ENCODE assay signal across 8 cellular contexts in the genomic region with DNA sequence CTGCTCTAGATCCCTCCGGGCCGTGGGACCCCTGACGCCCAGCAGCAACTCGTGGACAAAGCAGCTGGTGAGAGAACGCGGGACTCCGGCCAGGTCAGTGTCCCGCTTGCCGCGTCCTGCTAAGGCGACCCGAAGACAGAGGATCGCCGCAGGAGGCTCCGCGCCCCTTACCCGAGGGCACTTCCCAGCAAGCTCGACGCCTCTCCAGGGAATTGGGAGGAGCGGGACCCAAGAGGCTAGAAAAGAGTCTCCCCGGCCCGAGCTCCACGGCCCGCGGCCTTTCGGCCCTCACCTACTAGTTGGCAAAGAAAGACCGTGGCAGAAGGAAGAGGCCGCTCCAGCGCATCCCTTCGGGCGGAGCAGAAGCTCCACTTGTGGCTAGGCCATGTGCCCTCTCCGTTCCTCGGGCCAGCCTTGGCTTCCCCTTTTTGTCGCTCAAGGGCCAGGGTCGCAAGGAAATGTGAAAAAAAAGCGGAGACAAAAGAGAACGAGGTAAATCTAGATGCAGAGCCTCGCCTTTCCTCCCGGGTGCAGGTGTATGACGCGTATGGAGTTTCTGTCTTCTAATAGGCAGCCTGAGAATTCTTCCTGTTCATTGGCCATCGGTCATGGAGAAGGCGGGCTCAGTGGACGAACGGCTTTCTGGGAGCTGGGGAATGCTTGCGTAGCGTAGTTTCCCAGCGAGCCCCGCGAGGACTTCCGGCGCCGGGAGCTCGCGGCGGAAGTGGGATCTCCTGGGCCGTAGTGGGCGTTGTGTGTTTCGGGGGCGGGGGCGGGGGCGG. TPM values are rescaled to one million over a fixed set of nuclear protein-coding genes. Genes with fewer than 3 reads are reported as not detected.
A peak's percentile ranks its signal among the peaks of the same experiment; 100 is the strongest.
DNase-seq lines count a peak whose midpoint lies in the region; ATAC-seq, FAIRE-seq and TF ChIP-seq lines count a peak whose summit lies in the region.

A gene with protein sequence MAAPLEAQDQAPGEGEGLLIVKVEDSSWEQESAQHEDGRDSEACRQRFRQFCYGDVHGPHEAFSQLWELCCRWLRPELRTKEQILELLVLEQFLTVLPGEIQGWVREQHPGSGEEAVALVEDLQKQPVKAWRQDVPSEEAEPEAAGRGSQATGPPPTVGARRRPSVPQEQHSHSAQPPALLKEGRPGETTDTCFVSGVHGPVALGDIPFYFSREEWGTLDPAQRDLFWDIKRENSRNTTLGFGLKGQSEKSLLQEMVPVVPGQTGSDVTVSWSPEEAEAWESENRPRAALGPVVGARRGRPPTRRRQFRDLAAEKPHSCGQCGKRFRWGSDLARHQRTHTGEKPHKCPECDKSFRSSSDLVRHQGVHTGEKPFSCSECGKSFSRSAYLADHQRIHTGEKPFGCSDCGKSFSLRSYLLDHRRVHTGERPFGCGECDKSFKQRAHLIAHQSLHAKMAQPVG (plus strand): TSS at position 692 of the 782 bp plus-strand sequence. CDS start 2,252 bp downstream, outside the sequence.

- H2AFZ ChIP-seq in IMR-90 (replicated peaks; ENCODE audit: low read length, poor library complexity) (peak within 1 kb of the TSS; percentile 94), OCI-LY7 (ENCODE audit: low read length) (peak within 1 kb of the TSS; percentile 58)

- peaks cover 23 to 41% of the 10 kb centered on the region in 2 experiments for H3K79me1 ChIP-seq in IMR-90 (ENCODE audit: low read depth in 1 of 2, low read length in 2 of 2)

- in situ Hi-C loops in IMR-90 (cut with MboI; ENCODE audit: low sequenced_read_pairs): no loop called here

- peak within 1 kb of the TSS; percentile 62; the same call in 1 of the 2 replicates for H2BK120ac ChIP-seq in IMR-90 (ENCODE audit: low read depth, low read length)

- H3K27me3 ChIP-seq in IMR-90 (ENCODE audit: control insufficient read depth, insufficient read depth, low read length): no peaks in the 10 kb centered on the region
- H3K27me3 ChIP-seq in mononuclear cell (ENCODE audit: insufficient read depth, low read length): no peaks in the 10 kb centered on the region

- H4K8ac ChIP-seq in IMR-90 (ENCODE audit: low read depth in 2 of 2, low read length in 2 of 2): peak within 1 kb of the TSS; percentile 93 to 97

- peak within 1 kb of the TSS; percentile 92 for H4K5ac ChIP-seq in IMR-90 (ENCODE audit: low read depth, low read length)

- H4K20me1 ChIP-seq in IMR-90 (ENCODE audit: insufficient read depth, low read length) (no peaks in the 10 kb centered on the region; the same call in 1 of the 2 replicates), OCI-LY7 (ENCODE audit: insufficient read depth, low read length) (0 out of 2 replicates have a peak, but pooled peaks cover 9% of the 10 kb centered on the region)

- peak within 1 kb of the TSS; percentile 85 for H3K56ac ChIP-seq in IMR-90 (ENCODE audit: extremely low read depth, insufficient read depth, low read length)

- peak within 1 kb of the TSS; percentile 99 for H3K23ac ChIP-seq in IMR-90 (ENCODE audit: low read depth, low read length)

- H2AK5ac ChIP-seq in IMR-90 (ENCODE audit: low read depth, low read length): peak within 1 kb of the TSS; percentile 93

- TF ChIP-seq POLR2A in IMR-90 (IDR thresholded peaks at IDR 0.05; ENCODE audit: low read depth, low read length): peak; percentile 67

- CTCF ChIA-PET in IMR-90 (lab: Yijun Ruan, JAX): interaction anchor here (0.8 to 1.2 kb wide), 4 partner anchors 18 to 103 kb away, joined by 3 to 7 read pairs (median 3); no protein-coding TSS in a partner anchor
- CTCF ChIA-PET in OCI-LY7 (lab: Charles Lee; ENCODE audit: unreplicated experiment): interaction anchor here (0.6 kb wide), 1 partner anchor 75 kb away, joined by 3 read pairs; no protein-coding TSS in a partner anchor

- no peak within 1 kb of the TSS for H2BK20ac ChIP-seq in IMR-90 (ENCODE audit: low read depth, low read length)

- no peak for TF ChIP-seq CTCF in D721Med (IDR thresholded peaks at IDR 0.05; ENCODE audit: insufficient read depth, missing control alignments)
- TF ChIP-seq CTCF in IMR-90 (conservative IDR thresholded peaks at IDR 0.05; ENCODE audit: low read depth, low read length): no peak
- no peak for TF ChIP-seq CTCF in OCI-LY7 (conservative IDR thresholded peaks at IDR 0.05; ENCODE audit: low read length)
- TF ChIP-seq CTCF in epithelial cell of esophagus (IDR thresholded peaks at IDR 0.05; ENCODE audit: insufficient read depth, low read depth, low read length, missing control alignments): no peak

- H3K9ac ChIP-seq in IMR-90 (ENCODE audit: low read depth, low read length): peak within 1 kb of the TSS; percentile 89

- H3K27ac ChIP-seq in IMR-90 (ENCODE audit: insufficient read depth, low read length): peak within 1 kb of the TSS; percentile 82
- peak within 1 kb of the TSS; percentile 71 for H3K27ac ChIP-seq in OCI-LY7 (ENCODE audit: low read depth, low read length, poor library complexity, severe bottlenecking)

- no peaks in the 10 kb centered on the region for H3K9me1 ChIP-seq in IMR-90 (ENCODE audit: insufficient read depth, low read length)

- intact Hi-C loops in IMR-90 (cut with micrococcal nuclease) (loop anchor here (1.0 to 2.0 kb wide), 2 partner anchors 16 to 32 kb away; no protein-coding TSS in a partner anchor), OCI-LY7 (cut with micrococcal nuclease; ENCODE audit: unreplicated experiment) (loop anchor here (1.0 kb wide), 1 partner anchor 16 kb away; no protein-coding TSS in a partner anchor)

- H2BK5ac ChIP-seq in IMR-90 (ENCODE audit: low read depth, low read length, poor library complexity, severe bottlenecking): peak within 1 kb of the TSS; percentile 75

- dilution Hi-C loops in IMR-90 (cut with HindIII; ENCODE audit: low sequenced_read_pairs, unreplicated experiment): no loop called here

- POLR2A ChIA-PET in IMR-90 (lab: Charles Lee; ENCODE audit: unreplicated experiment) (interaction anchor here (0.8 to 1.1 kb wide), 3 partner anchors 15 to 67 kb away, joined by 3 to 4 read pairs (median 3); no protein-coding TSS in a partner anchor), OCI-LY7 (lab: Charles Lee) (interaction anchor here (0.5 to 2.1 kb wide), 9 partner anchors 14 to 443 kb away, joined by 3 to 11 read pairs (median 4); partner anchors contain the start of gene HCFC1R1)

- H3K4me1 ChIP-seq in IMR-90 (ENCODE audit: control insufficient read depth, insufficient read depth, low read length): peaks cover 5% of the 10 kb centered on the region
- H3K4me1 ChIP-seq in OCI-LY7 (ENCODE audit: insufficient read depth, low read length, poor library complexity, severe bottlenecking): peaks cover 13% of the 10 kb centered on the region
- peaks cover 34% of the 10 kb centered on the region for H3K4me1 ChIP-seq in mononuclear cell (ENCODE audit: insufficient read depth, low read length)

- no peaks in the 10 kb centered on the region for H3K9me3 ChIP-seq in IMR-90 (ENCODE audit: control insufficient read depth, insufficient read depth, low read length)
- no peaks in the 10 kb centered on the region for H3K9me3 ChIP-seq in OCI-LY7 (ENCODE audit: low read length)
- no peaks in the 10 kb centered on the region for H3K9me3 ChIP-seq in mononuclear cell (ENCODE audit: low read depth, low read length)

- peaks cover 39% of the 10 kb centered on the region for H3K79me2 ChIP-seq in OCI-LY7 (ENCODE audit: insufficient read depth, low read depth, low read length)

- peak within 1 kb of the TSS; percentile 89 for H4K91ac ChIP-seq in IMR-90 (ENCODE audit: insufficient read depth, low read depth, low read length)

- H3K4ac ChIP-seq in IMR-90 (ENCODE audit: low read depth, low read length): peak within 1 kb of the TSS; percentile 90

- H3K14ac ChIP-seq in IMR-90 (replicated peaks; ENCODE audit: low read depth, low read length): peak within 1 kb of the TSS; percentile 98

- peak within 1 kb of the TSS; percentile 77 for H2AK9ac ChIP-seq in IMR-90 (replicated peaks; ENCODE audit: low read depth, low read length, poor library complexity)

- BruUV-seq in IMR-90 (replicated peaks; lab: Mats Ljungman, UMichigan) (TSS peak; percentile 69), OCI-LY7 (replicated peaks; lab: Mats Ljungman, UMichigan) (TSS peak; percentile 81)

- ATAC-seq in GM21528 (IDR thresholded peaks at IDR 0.05; ENCODE audit: low FRiP score, unreplicated experiment): peak; percentile 92
- ATAC-seq in IMR-90 (ENCODE audit: low read depth): peak; percentile 96

- no peak for TF ChIP-seq RAD21 in IMR-90 (IDR thresholded peaks at IDR 0.05; ENCODE audit: low read length)

- peaks cover 9% of the 10 kb centered on the region; the same call in 1 of the 2 replicates for H3K36me3 ChIP-seq in IMR-90 (ENCODE audit: control insufficient read depth, insufficient read depth, low read length)
- peaks cover 27% of the 10 kb centered on the region for H3K36me3 ChIP-seq in OCI-LY7 (ENCODE audit: insufficient read depth, low read length)

- peak; percentile 82 for DNase-seq in D721Med (ENCODE audit: insufficient read length, low spot score)
- DNase-seq in IMR-90: peak; percentile 97
- peak; percentile 98 for DNase-seq in OCI-LY7 (ENCODE audit: low spot score)
- DNase-seq in activated T-cell treated with anti-CD3 and anti-CD28 coated beads for 1 hour (ENCODE audit: low read depth): peak; percentile 80
- peak; percentile 99 for DNase-seq in epithelial cell of esophagus (ENCODE audit: low read depth)
- peak; percentile 83 to 87 for DNase-seq in stimulated activated CD8-positive, alpha-beta memory T cell treated with anti-CD3 and anti-CD28 coated beads, Interleukin-2, amount 100 ng/mL, for 48 hours (ENCODE audit: low read depth in 2 of 2)

- 0% methylated on average over 29 of the region's 62 CpGs; no CpG with 5 or more reads in 1 of the 2 experiments for WGBS in IMR-90 (ENCODE audit: extremely low coverage in 2 of 2, insufficient read length in 1 of 2), 2 experiments

- no peak for FAIRE-seq in D721Med (lab: Jason Lieb, UNC)

- H3K4me3 ChIP-seq in IMR-90 (ENCODE audit: insufficient read depth, low read depth, low read length) (peak within 1 kb of the TSS; percentile 87), OCI-LY7 (ENCODE audit: low read depth, low read length, poor library complexity, severe bottlenecking) (peak within 1 kb of the TSS; percentile 79), epithelial cell of esophagus (ENCODE audit: low read length) (peak within 1 kb of the TSS; percentile 98), mononuclear cell (ENCODE audit: low read length) (peak within 1 kb of the TSS; percentile 65)

- H2BK15ac ChIP-seq in IMR-90 (ENCODE audit: low read depth, low read length): no peak within 1 kb of the TSS

- H3K9me2 ChIP-seq in OCI-LY7 (ENCODE audit: insufficient read depth, low read length): no peaks in the 10 kb centered on the region

- peak within 1 kb of the TSS; percentile 19 for H3K18ac ChIP-seq in IMR-90 (ENCODE audit: low read depth, low read length)

- H3K4me2 ChIP-seq in IMR-90 (ENCODE audit: low read depth, low read length) (peak within 1 kb of the TSS; percentile 94), OCI-LY7 (ENCODE audit: low read length) (peak within 1 kb of the TSS; percentile 98)

TF ChIP-seq in IMR-90, 13 proteins besides CTCF, POLR2A, EP300 and RAD21 (continues in another document):
- peak; percentile 9; the same call in 1 of the 2 replicates for TF ChIP-seq MAFK (IDR thresholded peaks at IDR 0.05; ENCODE audit: low read depth, low read length)

RNA-seq across cellular contexts. Expression of the gene that starts here (rescaled TPM):
- total RNA-seq in IMR-90 (2012; rRNA removed) (0.56 and 0.72 TPM in 2 replicates), OCI-LY7 (2022) (8.5 and 9.1 TPM in 2 replicates), mononuclear cell (1.6 TPM)
- polyA plus RNA-seq in IMR-90 (2012; rRNA removed): 4.0 and 4.1 TPM in 2 replicates
- polyA plus RNA-seq in IMR-90 (2012; cell fraction: cytosol; rRNA removed): 2.3 and 4.0 TPM in 2 replicates
- 1.7 and 4.7 TPM in 2 replicates for polyA plus RNA-seq in IMR-90 (2012; cell fraction: nucleus; rRNA removed; ENCODE audit: low replicate concordance)
- 3.4 and 4.8 TPM in 2 replicates for total RNA-seq in OCI-LY7 (2014; rRNA removed; shearing (Covaris generic))

Comparison
In these comparisons a context has a peak if more than half of its experiments do, and no peak if none do; other contexts are left out.
1. Peak in every context shown above with its lines: DNase-seq, ATAC-seq, H3K4me3 ChIP-seq and H3K27ac ChIP-seq.